ENCODE assay signal across 30 cellular contexts in genomic region chr12:67276469-67276868, GRCh38. TPM values are rescaled to one million over a fixed set of nuclear protein-coding genes. Genes with fewer than 3 reads are reported as not detected.
DNase-seq lines count a peak whose midpoint lies in the region; ATAC-seq and TF ChIP-seq lines count a peak whose summit lies in the region.
"Had no signal": no experiment of that assay in that cellular context is flagged by ENCODE, and none has a peak within 500 bp of the region (broad histone marks: within the 10 kb centered on the region; RNA-seq: fewer than 3 reads in every experiment).

No MANE protein-coding gene starts in this region.

- no peaks in the 10 kb centered on the region for H3K27me3 ChIP-seq in Loucy (ENCODE audit: insufficient read depth, low read length, poor library complexity, severe bottlenecking)
- H3K27me3 ChIP-seq in esophagus muscularis mucosa, result no peaks in the 10 kb centered on the region
- no peaks in the 10 kb centered on the region for H3K27me3 ChIP-seq in GM23338 (ENCODE audit: insufficient read depth)
- H3K27me3 ChIP-seq: adrenal gland, neural progenitor cell, right lobe of liver, testis, vagina had no signal

- no peak overlapping the region for H3K4me3 Mint-ChIP-seq in activated CD4-positive, alpha-beta T cell treated with anti-CD3 and anti-CD28 coated beads for 36 hours
- H3K4me3 Mint-ChIP-seq in progenitor cell of endocrine pancreas (ENCODE audit: low read depth), result no peak overlapping the region
- H3K4me3 Mint-ChIP-seq in GM23338, result no peak overlapping the region; the same call in 2 of the 3 replicates
- H3K4me3 Mint-ChIP-seq: activated CD8-positive, alpha-beta T cell treated with anti-CD3 and anti-CD28 coated beads, Interleukin-2, amount 10 ng/mL, durations not matched to agents 7 days and 5 days; H9; neural progenitor cell had no signal

- ATAC-seq in activated CD4-positive, alpha-beta T cell treated with anti-CD3 and anti-CD28 coated beads for 36 hours, result no peak
- no peak for ATAC-seq in HG03108 (IDR thresholded peaks at IDR 0.05; ENCODE audit: unreplicated experiment)
- no peak for ATAC-seq in GM23338
- ATAC-seq: activated CD8-positive, alpha-beta T cell treated with anti-CD3 and anti-CD28 coated beads, Interleukin-2, amount 10 ng/mL, durations not matched to agents 7 days and 5 days; effector memory CD8-positive, alpha-beta T cell; right lobe of liver; stimulated activated naive CD8-positive, alpha-beta T cell treated with anti-CD3 and anti-CD28 coated beads, Interleukin-15, Interleukin-2, amounts not matched to agents 100 U/mL and 50 U/mL, for 24 hours had no signal

- H3F3A ChIP-seq in Loucy (ENCODE audit: low read depth) (no peaks in the 10 kb centered on the region), GM23338 (replicated peaks; ENCODE audit: low read depth) (no peaks in the 10 kb centered on the region)

- H3K79me2 ChIP-seq in Loucy (ENCODE audit: insufficient read depth, low read length) (peaks cover 99% of the 10 kb centered on the region), GM23338 (replicated peaks; ENCODE audit: insufficient read depth) (peaks cover 100% of the 10 kb centered on the region)

- H3K4me3 ChIP-seq in Loucy (ENCODE audit: low read length, poor library complexity, severe bottlenecking) (no peak overlapping the region), esophagus muscularis mucosa (no peak overlapping the region), GM23338 (no peak overlapping the region)
- H3K4me3 ChIP-seq: adrenal gland, lung, neural progenitor cell, right lobe of liver, testis, vagina had no signal

- H3K36me3 ChIP-seq in Loucy (ENCODE audit: insufficient read depth, low read length) (peaks cover 7% of the 10 kb centered on the region; the same call in 1 of the 2 replicates), esophagus muscularis mucosa (no peaks in the 10 kb centered on the region), GM23338 (ENCODE audit: insufficient read depth) (0 out of 2 replicates have a peak, but pooled peaks cover 3% of the 10 kb centered on the region)
- H3K36me3 ChIP-seq: adrenal gland, right lobe of liver, vagina had no signal

- H3K9me3 ChIP-seq in Loucy (ENCODE audit: insufficient read depth, low read depth, low read length) (no peaks in the 10 kb centered on the region), esophagus muscularis mucosa (no peaks in the 10 kb centered on the region)
- H3K9me3 ChIP-seq: adrenal gland, right lobe of liver, testis, vagina had no signal

- no peak overlapping the region for H3K9ac ChIP-seq in Loucy (ENCODE audit: low read depth, low read length, poor library complexity, severe bottlenecking)
- H3K9ac ChIP-seq: neural progenitor cell had no signal

- H2AFZ ChIP-seq in Loucy (ENCODE audit: low read length) (no peak overlapping the region), GM23338 (no peak overlapping the region)
- H2AFZ ChIP-seq: neural progenitor cell had no signal

- H3K27ac ChIP-seq in esophagus muscularis mucosa (replicated peaks in 1 of 4) (peak overlapping the region in 3 of 4 donors; percentile 18 to 24 (median 20)), GM23338 (ENCODE audit: low read depth) (no peak overlapping the region)
- H3K27ac ChIP-seq: 22Rv1, adrenal gland, HL-60, neural progenitor cell, right lobe of liver, testis, vagina had no signal

- WGBS in esophagus muscularis mucosa, result 65% methylated on average over 3 of the region's 3 CpGs

- POLR2A ChIA-PET in activated CD4-positive, alpha-beta T cell treated with anti-CD3 and anti-CD28 coated beads for 36 hours (lab: Charles Lee), result no interaction called here

- H4K20me1 ChIP-seq in Loucy (ENCODE audit: insufficient read depth, low read length, poor library complexity, severe bottlenecking) (peaks cover 98% of the 10 kb centered on the region), GM23338 (replicated peaks; ENCODE audit: insufficient read depth) (peaks cover 71% of the 10 kb centered on the region)

- H3K36me3 Mint-ChIP-seq in activated CD4-positive, alpha-beta T cell treated with anti-CD3 and anti-CD28 coated beads for 36 hours (ENCODE audit: low read depth), result peaks cover 52% of the 10 kb centered on the region
- H3K36me3 Mint-ChIP-seq in progenitor cell of endocrine pancreas (ENCODE audit: insufficient read depth), result peaks cover 1% of the 10 kb centered on the region
- 0 out of 3 replicates have a peak, but pooled peaks cover 4% of the 10 kb centered on the region for H3K36me3 Mint-ChIP-seq in GM23338 (ENCODE audit: low read depth)

- H3K9me3 Mint-ChIP-seq in activated CD4-positive, alpha-beta T cell treated with anti-CD3 and anti-CD28 coated beads for 36 hours (ENCODE audit: low read depth), result no peaks in the 10 kb centered on the region
- no peaks in the 10 kb centered on the region for H3K9me3 Mint-ChIP-seq in progenitor cell of endocrine pancreas (ENCODE audit: low read depth)
- no peaks in the 10 kb centered on the region for H3K9me3 Mint-ChIP-seq in GM23338
- H3K9me3 Mint-ChIP-seq: CD4-positive, alpha-beta memory T cell; effector memory CD8-positive, alpha-beta T cell; H9; neural progenitor cell had no signal

- no peaks in the 10 kb centered on the region for H3K27me3 Mint-ChIP-seq in activated CD4-positive, alpha-beta T cell treated with anti-CD3 and anti-CD28 coated beads for 36 hours
- H3K27me3 Mint-ChIP-seq in progenitor cell of endocrine pancreas (no peaks in the 10 kb centered on the region), GM23338 (ENCODE audit: insufficient read depth, low read depth, poor library complexity) (peaks cover 4% of the 10 kb centered on the region)
- H3K27me3 Mint-ChIP-seq: CD4-positive, alpha-beta memory T cell; effector memory CD8-positive, alpha-beta T cell had no signal

- TF ChIP-seq CTCF in Loucy (conservative IDR thresholded peaks at IDR 0.05; ENCODE audit: low read length), result no peak
- no peak for TF ChIP-seq CTCF in esophagus muscularis mucosa (IDR thresholded peaks at IDR 0.05)
- TF ChIP-seq CTCF in progenitor cell of endocrine pancreas (IDR thresholded peaks at IDR 0.05; ENCODE audit: unreplicated experiment), result no peak
- no peak for TF ChIP-seq CTCF in GM23338 (conservative IDR thresholded peaks at IDR 0.05; ENCODE audit: low read depth in 2 of 2)

- CTCF ChIA-PET in activated CD4-positive, alpha-beta T cell treated with anti-CD3 and anti-CD28 coated beads for 36 hours (lab: Charles Lee), result interaction anchor here (1.4 kb wide), 1 partner anchor 25 kb away, joined by 5 read pairs; no protein-coding TSS in a partner anchor

- H3K27ac Mint-ChIP-seq in activated CD4-positive, alpha-beta T cell treated with anti-CD3 and anti-CD28 coated beads for 36 hours, result peak overlapping the region; percentile 27
- peak overlapping the region; percentile 11 for H3K27ac Mint-ChIP-seq in progenitor cell of endocrine pancreas
- H3K27ac Mint-ChIP-seq in GM23338, result no peak overlapping the region
- H3K27ac Mint-ChIP-seq: activated CD8-positive, alpha-beta T cell treated with anti-CD3 and anti-CD28 coated beads, Interleukin-2, amount 10 ng/mL, durations not matched to agents 7 days and 5 days; neural progenitor cell had no signal

- H3K4me2 ChIP-seq in Loucy (ENCODE audit: low read depth, low read length, poor library complexity, severe bottlenecking) (peak overlapping the region; percentile 82), GM23338 (no peak overlapping the region)
- H3K4me2 ChIP-seq: neural progenitor cell had no signal

- H3K4me1 Mint-ChIP-seq in activated CD4-positive, alpha-beta T cell treated with anti-CD3 and anti-CD28 coated beads for 36 hours, result peaks cover 81% of the 10 kb centered on the region
- H3K4me1 Mint-ChIP-seq in progenitor cell of endocrine pancreas (ENCODE audit: low read depth) (peaks cover 36% of the 10 kb centered on the region), GM23338 (peaks cover 45% of the 10 kb centered on the region)

- intact Hi-C loops in activated CD4-positive, alpha-beta T cell treated with anti-CD3 and anti-CD28 coated beads for 36 hours (cut with DNase I, micrococcal nuclease), result no loop called here
- intact Hi-C loops in esophagus muscularis mucosa (cut with DNase I), result loop anchor here (10.0 kb wide), 1 partner anchor 368 kb away; the partner anchor contains the start of gene DYRK2

- H3K9me2 ChIP-seq in Loucy (replicated peaks; ENCODE audit: low read depth, low read length), result no peaks in the 10 kb centered on the region
- H3K9me2 ChIP-seq in GM23338 (ENCODE audit: insufficient read depth), result no peaks in the 10 kb centered on the region

- no peak for TF ChIP-seq EP300 in esophagus muscularis mucosa (IDR thresholded peaks at IDR 0.05)

- no peak for DNase-seq in activated CD4-positive, alpha-beta T cell treated with anti-CD3 and anti-CD28 coated beads for 36 hours
- DNase-seq in activated CD4-positive, alpha-beta T cell treated with anti-CD3 and anti-CD28 coated beads, Interleukin-2, amount 50 U/mL, for 48 hours, result no peak
- no peak for DNase-seq in esophagus muscularis mucosa (ENCODE audit: extremely low spot score)
- DNase-seq in progenitor cell of endocrine pancreas (ENCODE audit: low spot score, unreplicated experiment), result no peak
- no peak for DNase-seq in activated effector memory CD4-positive, alpha-beta T cell treated with Interleukin-2 at 50 U/mL for 16 hours
- no peak for DNase-seq in GM23338 (ENCODE audit: low spot score)
- DNase-seq: activated CD4-positive, alpha-beta T cell treated with anti-CD3 and anti-CD28 coated beads for 1 hour; activated CD8-positive, alpha-beta T cell treated with anti-CD3 and anti-CD28 coated beads, Interleukin-2, amount 10 ng/mL, durations not matched to agents 7 days and 5 days; activated gamma-delta T cell treated with Interleukin-2 at 50 U/mL for 16 hours; adrenal gland; CD4-positive, alpha-beta memory T cell; effector memory CD8-positive, alpha-beta T cell; foreskin melanocyte; H9; NCI-H146; NCI-H2107; NCI-H446; NCI-H82; posterior cingulate gyrus; right lobe of liver; stimulated activated naive CD8-positive, alpha-beta T cell treated with anti-CD3 and anti-CD28 coated beads, Interleukin-15, Interleukin-2, amounts not matched to agents 100 U/mL and 50 U/mL, for 24 hours; T-helper 1 cell; testis had no signal

- H3K4me1 ChIP-seq in Loucy (ENCODE audit: insufficient read depth, low read length, poor library complexity, severe bottlenecking) (peaks cover 63% of the 10 kb centered on the region), esophagus muscularis mucosa (peaks cover 33 to 99% (median 92%) of the 10 kb centered on the region in 4 donors), GM23338 (ENCODE audit: insufficient read depth) (peaks cover 10% of the 10 kb centered on the region)

- no peak for TF ChIP-seq POLR2A in esophagus muscularis mucosa (IDR thresholded peaks at IDR 0.05; ENCODE audit: low read depth)

TF ChIP-seq in GM23338, 12 proteins besides CTCF, POLR2A, EP300 and RAD21 (continues in another document):
- no peak for TF ChIP-seq STAT1 (IDR thresholded peaks at IDR 0.05; ENCODE audit: unreplicated experiment)

RNA-seq across cellular contexts. Expression of gene CAND1, which starts 7.3 kb away (rescaled TPM):
- 100 to 1,000 TPM; 158 to 224 TPM for total RNA-seq in activated CD4-positive, alpha-beta T cell treated with anti-CD3 and anti-CD28 coated beads for 36 hours
- total RNA-seq in esophagus muscularis mucosa (10 to 100 TPM; 56.8 to 85.3 (median 75.7) TPM), progenitor cell of endocrine pancreas (230 and 239 TPM in 2 replicates)
- 151 and 164 TPM in 2 replicates for total RNA-seq in GM23338 (2014; rRNA removed; shearing (Covaris generic))
- 53.8 and 71.4 TPM in 2 replicates for polyA plus RNA-seq in GM23338 (2016; fragmentation: Nextera tagmentation; extraction: Ambion mirVana)
